ENCODE assay signal across 9 cellular contexts in genomic region chr9:96139592-96140251, GRCh38.
DNase-seq lines count a peak whose midpoint lies in the region; ATAC-seq and TF ChIP-seq lines count a peak whose summit lies in the region.
"Had no signal": no experiment of that assay in that cellular context is flagged by ENCODE, and none has a peak within 500 bp of the region (broad histone marks: within the 10 kb centered on the region; RNA-seq: fewer than 3 reads in every experiment).

No MANE protein-coding gene starts in this region.

- H3K9me3 ChIP-seq in HEK293 (ENCODE audit: control insufficient read depth, insufficient read depth, low read depth, low read length) (no peaks in the 10 kb centered on the region), SJCRH30 (replicated peaks) (no peaks in the 10 kb centered on the region), stomach smooth muscle (ENCODE audit: control insufficient read depth in 2 of 2, low read length in 2 of 2) (peaks cover 0 to 3% of the 10 kb centered on the region in 2 donors)

- H3K27ac Mint-ChIP-seq in glutamatergic neuron (ENCODE audit: unreplicated experiment) = peak overlapping the region; percentile 93

- H3K4me1 ChIP-seq in HEK293 (ENCODE audit: control insufficient read depth, insufficient read depth, low read length) (peaks cover 10% of the 10 kb centered on the region), SJCRH30 (peaks cover 40% of the 10 kb centered on the region), stomach smooth muscle (ENCODE audit: control insufficient read depth, insufficient read depth, low read length) (peaks cover 39% of the 10 kb centered on the region)

- ATAC-seq in GM21717 (IDR thresholded peaks at IDR 0.05; ENCODE audit: unreplicated experiment) (no peak), HG02571 (IDR thresholded peaks at IDR 0.05; ENCODE audit: unreplicated experiment) (no peak), HG02759 (IDR thresholded peaks at IDR 0.05; ENCODE audit: unreplicated experiment) (no peak)

- peak overlapping the region in 1 of 2 donors; percentile 12 for H3K9ac ChIP-seq in stomach smooth muscle (ENCODE audit: low read length in 2 of 2)
- H3K9ac ChIP-seq: parathyroid adenoma had no signal

- POLR2A ChIA-PET in HEK293 (lab: Yijun Ruan, JAX) = no interaction called here

- H3K36me3 Mint-ChIP-seq in glutamatergic neuron (ENCODE audit: unreplicated experiment) = no peaks in the 10 kb centered on the region

- peak overlapping the region; percentile 23 for H3K4me3 Mint-ChIP-seq in glutamatergic neuron (ENCODE audit: unreplicated experiment)

- DNase-seq in SJCRH30 (peak; percentile 98 to 99), glutamatergic neuron (no peak), NCI-H226 (no peak)

- H3K27ac ChIP-seq in HEK293 (ENCODE audit: extremely low read depth, low read depth, low read length) (no peak overlapping the region), SJCRH30 (peak overlapping the region; percentile 86), stomach smooth muscle (ENCODE audit: low read length) (peak overlapping the region; percentile 58)
- H3K27ac ChIP-seq: parathyroid adenoma had no signal

- H3K4me1 Mint-ChIP-seq in glutamatergic neuron (ENCODE audit: low read depth, unreplicated experiment) = peaks cover 33% of the 10 kb centered on the region

- TF ChIP-seq CTCF in HEK293 (tag by site-specific recombination; IDR thresholded peaks at IDR 0.05) (no peak), glutamatergic neuron (IDR thresholded peaks at IDR 0.05; ENCODE audit: partially characterized antibody, unreplicated experiment) (no peak)

- H3K9me3 Mint-ChIP-seq in glutamatergic neuron (ENCODE audit: unreplicated experiment) = peaks cover 2% of the 10 kb centered on the region

- CTCF ChIA-PET in HEK293 (lab: Yijun Ruan, JAX) = interaction anchor here (0.6 to 1.1 kb wide), 2 partner anchors 11 to 534 kb away, joined by 3 to 4 read pairs; no protein-coding TSS in a partner anchor

- H3K36me3 ChIP-seq in HEK293 (ENCODE audit: control insufficient read depth in 2 of 2, insufficient read depth in 1 of 2, low read length in 2 of 2) = no peaks in the 10 kb centered on the region
- no peaks in the 10 kb centered on the region for H3K36me3 ChIP-seq in SJCRH30
- H3K36me3 ChIP-seq in stomach smooth muscle (ENCODE audit: control insufficient read depth in 2 of 2, insufficient read depth in 2 of 2, low read length in 2 of 2) = no peaks in the 10 kb centered on the region

- H3K27me3 Mint-ChIP-seq in glutamatergic neuron (ENCODE audit: unreplicated experiment) = peaks cover 4% of the 10 kb centered on the region

- H3K27me3 ChIP-seq in SJCRH30 = no peaks in the 10 kb centered on the region
- H3K27me3 ChIP-seq in stomach smooth muscle (ENCODE audit: control insufficient read depth in 1 of 2, insufficient read depth in 2 of 2, low read length in 2 of 2) = peaks cover 0 to 2% of the 10 kb centered on the region in 2 donors

- H3K4me3 ChIP-seq in HEK293 (ENCODE audit: low read depth, low read length) (no peak overlapping the region), SJCRH30 (peak overlapping the region; percentile 54), stomach smooth muscle (ENCODE audit: low read length in 2 of 2) (peak overlapping the region; percentile 44 to 52)

TF ChIP-seq in HEK293, 187 proteins besides CTCF, POLR2A, EP300 and RAD21 (continues in another document):
- no peak for TF ChIP-seq ZNF776 (tag by site-specific recombination; IDR thresholded peaks at IDR 0.05; ENCODE audit: borderline replicate concordance)
- peak; percentile 48; the same call in 1 of the 2 replicates for TF ChIP-seq KLF17 (tag by site-specific recombination; IDR thresholded peaks at IDR 0.05)
- peak; percentile 86 for TF ChIP-seq EGR2 (tag by site-specific recombination; IDR thresholded peaks at IDR 0.05; ENCODE audit: low read depth)
- TF ChIP-seq PRDM10 (tag by site-specific recombination; IDR thresholded peaks at IDR 0.05) = peak; percentile 41
- TF ChIP-seq ZNF335 (tag by site-specific recombination; conservative IDR thresholded peaks at IDR 0.05) = no peak
- TF ChIP-seq ZNF16 (tag by site-specific recombination; IDR thresholded peaks at IDR 0.05; ENCODE audit: low read depth) = no peak
- peak; percentile 38; the same call in 1 of the 2 replicates for TF ChIP-seq SP7 (tag by site-specific recombination; IDR thresholded peaks at IDR 0.05)
- peak; percentile 95 for TF ChIP-seq ZFHX2 (tag by site-specific recombination; conservative IDR thresholded peaks at IDR 0.05)
- TF ChIP-seq PATZ1 (tag by site-specific recombination; IDR thresholded peaks at IDR 0.05) = no peak
- no peak for TF ChIP-seq ZNF488 (tag by site-specific recombination; IDR thresholded peaks at IDR 0.05)
- TF ChIP-seq KLF8 (tag by site-specific recombination; IDR thresholded peaks at IDR 0.05) = no peak
- TF ChIP-seq GLIS1 (tag by site-specific recombination; IDR thresholded peaks at IDR 0.05) = no peak

Comparison
In these comparisons a context has a peak if more than half of its experiments do, and no peak if none do; other contexts are left out.
1. DNase-seq: peak in SJCRH30 (2 of 2); none in glutamatergic neuron (single experiment) and NCI-H226 (single experiment).